In the genomic region with DNA sequence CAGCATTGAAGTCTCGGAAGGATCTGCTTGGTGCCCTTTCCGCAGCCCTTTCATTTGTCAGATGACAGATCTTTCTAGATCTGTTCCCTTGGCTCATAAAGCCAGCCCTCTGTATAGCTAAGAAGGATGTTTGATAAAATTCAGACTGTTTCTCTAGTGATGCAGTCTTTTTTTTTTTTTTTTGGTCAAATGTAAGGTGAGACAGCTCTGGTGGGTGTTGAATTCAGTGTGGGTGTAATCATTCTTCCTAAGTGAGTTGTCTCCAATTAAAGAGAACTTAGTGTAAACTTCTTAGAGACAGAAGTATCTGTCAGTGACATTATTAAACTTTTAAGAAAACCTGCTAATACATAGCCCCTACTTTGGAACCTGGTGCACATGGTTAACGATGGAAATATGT, we compare ENCODE assay signal across 1 cellular context.
TF ChIP-seq lines count a peak whose summit lies in the region.

No MANE protein-coding gene starts in this region.

TF ChIP-seq in IMR-90, 13 proteins besides CTCF, POLR2A, EP300 and RAD21 (continued from another document):
- TF ChIP-seq USF2 (IDR thresholded peaks at IDR 0.05; ENCODE audit: low read depth, low read length) (no peak), CHD1 (IDR thresholded peaks at IDR 0.05; ENCODE audit: low read depth, low read length) (no peak), MAZ (IDR thresholded peaks at IDR 0.05; ENCODE audit: borderline replicate concordance, low read depth, low read length) (no peak), ELK1 (IDR thresholded peaks at IDR 0.05; ENCODE audit: borderline replicate concordance, low read depth, low read length) (no peak)
